30 cellular contexts compared by ENCODE assay signal in the genomic region with DNA sequence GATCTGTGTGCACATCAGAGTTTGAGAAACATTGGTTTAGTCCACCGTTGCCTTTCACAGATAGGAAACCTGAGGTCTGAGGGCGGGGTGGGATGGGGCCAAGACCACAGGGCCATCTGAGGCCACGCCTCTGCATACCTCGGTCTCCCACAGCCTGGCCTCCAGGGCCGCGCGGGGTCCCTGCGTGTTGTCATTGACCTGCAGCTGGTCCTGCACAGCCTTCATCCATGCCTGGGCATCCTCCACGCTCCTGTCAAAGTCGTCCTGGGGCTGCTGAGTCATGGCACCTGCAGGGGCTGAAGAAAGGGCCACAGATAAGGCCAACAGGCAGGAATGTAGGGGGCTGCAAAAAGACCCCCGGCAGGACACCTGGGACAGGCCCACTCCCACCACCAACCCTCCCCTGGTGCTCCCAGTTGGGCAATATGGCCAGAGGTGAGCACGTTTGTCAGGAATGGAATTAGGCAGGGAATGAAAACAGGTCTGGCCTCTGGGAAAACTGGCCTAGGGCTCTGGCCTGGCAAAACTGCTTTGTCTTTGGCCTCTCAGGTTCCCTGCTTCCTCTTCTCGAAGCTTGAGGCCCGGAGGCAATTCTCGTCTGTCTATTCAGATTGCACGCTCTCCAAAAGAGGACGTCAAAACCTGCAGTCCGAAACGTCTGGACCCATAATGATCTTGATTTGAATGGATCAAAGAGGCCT.
"Had no signal": no experiment of that assay in that cellular context is flagged by ENCODE, and none has a peak within 500 bp of the region (broad histone marks: within the 10 kb centered on the region; RNA-seq: fewer than 3 reads in every experiment).

No MANE protein-coding gene starts in this region.

- H2AFZ ChIP-seq: hepatocyte, neural progenitor cell had no signal

- H3K27me3 ChIP-seq: adrenal gland, body of pancreas, colonic mucosa, hepatocyte, neural progenitor cell, sigmoid colon, thyroid gland had no signal

- H3K4me2 ChIP-seq: hepatocyte, neural progenitor cell, smooth muscle cell had no signal

- H3K36me3 ChIP-seq: neural progenitor cell, thyroid gland had no signal

- H3K9ac ChIP-seq: neural progenitor cell had no signal

- H3K27ac Mint-ChIP-seq: activated CD4-positive, alpha-beta memory T cell treated with anti-CD3 and anti-CD28 coated beads, Interleukin-2, amount 10 ng/mL, durations not matched to agents 7 days and 5 days; activated naive CD8-positive, alpha-beta T cell treated with anti-CD3 and anti-CD28 coated beads for 36 hours; mesothelial cell of epicardium; neural progenitor cell; stimulated activated memory B cell treated with anti-CD40 and anti-IgM and Interleukin-4, amounts not matched to agents 10 μg/mL and 1 μg/mL and 100 μg/mL, for 72 hours; stimulated activated naive CD8-positive, alpha-beta T cell treated with anti-CD3 and anti-CD28 coated beads, Interleukin-15, amount 100 ng/mL, for 72 hours had no signal

- FAIRE-seq: keratinocyte had no signal

- H3K9me3 ChIP-seq: adrenal gland, body of pancreas, colonic mucosa, gastroesophageal sphincter, sigmoid colon, thyroid gland had no signal

- H3K79me2 ChIP-seq: hepatocyte had no signal

- H3K27me3 Mint-ChIP-seq: activated CD4-positive, alpha-beta memory T cell treated with anti-CD3 and anti-CD28 coated beads, Interleukin-2, amount 10 ng/mL, durations not matched to agents 7 days and 5 days; activated CD4-positive, alpha-beta T cell treated with anti-CD3 and anti-CD28 coated beads, Interleukin-2, amount 10 ng/mL, durations not matched to agents 24 days and 14 days; activated naive CD8-positive, alpha-beta T cell treated with anti-CD3 and anti-CD28 coated beads for 36 hours; naive thymus-derived CD4-positive, alpha-beta T cell; stimulated activated memory B cell treated with anti-CD40 and anti-IgM and Interleukin-4, amounts not matched to agents 10 μg/mL and 1 μg/mL and 100 μg/mL, for 72 hours; stimulated activated naive CD8-positive, alpha-beta T cell treated with anti-CD3 and anti-CD28 coated beads, Interleukin-15, amount 100 ng/mL, for 72 hours; T-helper 17 cell had no signal

- H3K4me1 ChIP-seq: body of pancreas, colonic mucosa, neural progenitor cell had no signal

- H3K4me3 Mint-ChIP-seq: activated CD4-positive, alpha-beta memory T cell treated with anti-CD3 and anti-CD28 coated beads, Interleukin-2, amount 10 ng/mL, durations not matched to agents 7 days and 5 days; activated CD4-positive, alpha-beta T cell treated with anti-CD3 and anti-CD28 coated beads, Interleukin-2, amount 10 ng/mL, durations not matched to agents 24 days and 14 days; activated naive CD4-positive, alpha-beta T cell treated with anti-CD3 and anti-CD28 coated beads for 36 hours; activated naive CD8-positive, alpha-beta T cell treated with anti-CD3 and anti-CD28 coated beads for 36 hours; activated T-cell treated with anti-CD3 and anti-CD28 coated beads, Interleukin-2, amount 50 U/mL, for 4 hours; mesothelial cell of epicardium; neural progenitor cell; stimulated activated memory B cell treated with anti-CD40 and anti-IgM and Interleukin-4, amounts not matched to agents 10 μg/mL and 1 μg/mL and 100 μg/mL, for 72 hours; stimulated activated naive CD8-positive, alpha-beta T cell treated with anti-CD3 and anti-CD28 coated beads, Interleukin-15, amount 100 ng/mL, for 72 hours; T-helper 17 cell had no signal

- ATAC-seq: activated T-cell treated with anti-CD3 and anti-CD28 coated beads, Interleukin-2, amount 50 U/mL, for 4 hours; body of pancreas; gastroesophageal sphincter; left colon; naive thymus-derived CD4-positive, alpha-beta T cell; stimulated activated memory B cell treated with anti-CD40 and anti-IgM and Interleukin-4, amounts not matched to agents 10 μg/mL and 1 μg/mL and 100 μg/mL, for 72 hours; stimulated activated naive CD8-positive, alpha-beta T cell treated with anti-CD3 and anti-CD28 coated beads, Interleukin-15, amount 100 ng/mL, for 72 hours; T-helper 17 cell had no signal

- H3K9me3 Mint-ChIP-seq: activated CD4-positive, alpha-beta memory T cell treated with anti-CD3 and anti-CD28 coated beads, Interleukin-2, amount 10 ng/mL, durations not matched to agents 7 days and 5 days; activated CD4-positive, alpha-beta T cell treated with anti-CD3 and anti-CD28 coated beads, Interleukin-2, amount 10 ng/mL, durations not matched to agents 24 days and 14 days; activated naive CD4-positive, alpha-beta T cell treated with anti-CD3 and anti-CD28 coated beads for 36 hours; activated naive CD8-positive, alpha-beta T cell treated with anti-CD3 and anti-CD28 coated beads for 36 hours; activated T-cell treated with anti-CD3 and anti-CD28 coated beads, Interleukin-2, amount 50 U/mL, for 4 hours; mesothelial cell of epicardium; naive thymus-derived CD4-positive, alpha-beta T cell; neural progenitor cell; stimulated activated memory B cell treated with anti-CD40 and anti-IgM and Interleukin-4, amounts not matched to agents 10 μg/mL and 1 μg/mL and 100 μg/mL, for 72 hours; stimulated activated naive CD8-positive, alpha-beta T cell treated with anti-CD3 and anti-CD28 coated beads, Interleukin-15, amount 100 ng/mL, for 72 hours had no signal

- H3K27ac ChIP-seq: adrenal gland, body of pancreas, colonic mucosa, gastroesophageal sphincter, hepatocyte, neural progenitor cell, sigmoid colon, thyroid gland had no signal

- H3K36me3 Mint-ChIP-seq: mesothelial cell of epicardium, neural progenitor cell had no signal

- DNase-seq: activated CD4-positive, alpha-beta memory T cell treated with anti-CD3 and anti-CD28 coated beads, Interleukin-2, amount 10 ng/mL, durations not matched to agents 7 days and 5 days; activated CD4-positive, alpha-beta T cell treated with anti-CD3 and anti-CD28 coated beads, Interleukin-2, amount 10 ng/mL, durations not matched to agents 24 days and 14 days; activated CD4-positive, CD25-positive, alpha-beta regulatory T cell treated with anti-CD3 and anti-CD28 coated beads, Interleukin-2, amount 50 U/mL, for 72 hours; activated CD8-positive, alpha-beta memory T cell treated with anti-CD3 and anti-CD28 coated beads, Interleukin-2, amount 50 U/mL, for 48 hours; activated naive CD4-positive, alpha-beta T cell treated with anti-CD3 and anti-CD28 coated beads for 36 hours; activated naive CD8-positive, alpha-beta T cell treated with anti-CD3 and anti-CD28 coated beads for 36 hours; activated T-cell treated with anti-CD3 and anti-CD28 coated beads, Interleukin-2, amount 50 U/mL, for 4 hours; adrenal gland; body of pancreas; colonic mucosa; effector CD8-positive, alpha-beta T cell; left colon; mammary epithelial cell; naive thymus-derived CD4-positive, alpha-beta T cell; sigmoid colon; stimulated activated CD4-positive, alpha-beta T cell treated with anti-CD3 and anti-CD28 coated beads, Interleukin-1b, Interleukin-23, amount 100 ng/mL, for 48 hours; stimulated activated CD4-positive, alpha-beta T cell treated with anti-CD3 and anti-CD28 coated beads, Interleukin-4, amount 100 ng/mL, for 4 hours; stimulated activated CD8-positive, alpha-beta memory T cell treated with anti-CD3 and anti-CD28 coated beads, Interleukin-4, amount 100 ng/mL, for 48 hours; stimulated activated naive CD8-positive, alpha-beta T cell treated with anti-CD3 and anti-CD28 coated beads, Interleukin-15, amount 100 ng/mL, for 72 hours; substantia nigra; T-helper 17 cell; T1000; thyroid gland had no signal

- H3K4me3 ChIP-seq: adrenal gland, body of pancreas, colonic mucosa, gastroesophageal sphincter, hepatocyte, neural progenitor cell, sigmoid colon, smooth muscle cell, thyroid gland had no signal
